In genomic region chr3:143124683-143125520, GRCh38 we compare ENCODE assay signal across 13 cellular contexts. TPM values are rescaled to one million over a fixed set of nuclear protein-coding genes. Genes with fewer than 3 reads are reported as not detected.
DNase-seq lines count a peak whose midpoint lies in the region; ATAC-seq, FAIRE-seq and TF ChIP-seq lines count a peak whose summit lies in the region.
"Had no signal": no experiment of that assay in that cellular context is flagged by ENCODE, and none has a peak within 500 bp of the region (broad histone marks: within the 10 kb centered on the region; RNA-seq: fewer than 3 reads in every experiment).

No MANE protein-coding gene starts in this region.

- TF ChIP-seq POLR2A in HepG2 (IDR thresholded peaks at IDR 0.05; ENCODE audit: insufficient read depth in 1 of 2, low read depth in 2 of 2, low read length in 2 of 2) = no peak

- no peak for TF ChIP-seq EP300 in HepG2 (IDR thresholded peaks at IDR 0.05; ENCODE audit: low read depth in 2 of 2, low read length in 2 of 2)
- no peak for TF ChIP-seq EP300 in HepG2 (CRISPR knock-in tag; IDR thresholded peaks at IDR 0.05; ENCODE audit: borderline replicate concordance)

- no peak for ATAC-seq in right cardiac atrium
- peak; percentile 66 for ATAC-seq in HepG2
- no peak for ATAC-seq in upper lobe of right lung
- ATAC-seq in GM21737 (IDR thresholded peaks at IDR 0.05; ENCODE audit: unreplicated experiment) = no peak

- in situ Hi-C loops in HepG2 (cut with HindIII; ENCODE audit: extremely low pct_ligation_motif_present, low pct_unique_long_range_greater_than_20kb) = no loop called here

- TF ChIP-seq CTCF in left ventricle myocardium inferior (IDR thresholded peaks at IDR 0.05; ENCODE audit: borderline replicate concordance) (no peak), WI38 (IDR thresholded peaks at IDR 0.05; ENCODE audit: low read depth, low read length) (no peak), HepG2 (CRISPR knock-in tag; IDR thresholded peaks at IDR 0.05) (no peak), upper lobe of right lung (IDR thresholded peaks at IDR 0.05) (no peak)

- POLR2A ChIA-PET in HepG2 (lab: Yijun Ruan, JAX) = no interaction called here

- no peak for FAIRE-seq in HepG2 (lab: Jason Lieb, UNC)

- intact Hi-C loops in left ventricle myocardium inferior (cut with micrococcal nuclease) = no loop called here
- intact Hi-C loops in right cardiac atrium (cut with DNase I) = no loop called here
- intact Hi-C loops in HepG2 (cut with micrococcal nuclease; ENCODE audit: unreplicated experiment) = no loop called here
- intact Hi-C loops in upper lobe of right lung (cut with DNase I) = no loop called here
- intact Hi-C loops in activated CD4-positive, alpha-beta T cell treated with anti-CD3 and anti-CD28 coated beads, Interleukin-2, amount 10 ng/mL, durations not matched to agents 24 days and 14 days (cut with micrococcal nuclease) = loop anchor here (5.0 to 10.0 kb wide), 5 partner anchors 152 to 520 kb away; no protein-coding TSS in a partner anchor

- H3K79me2 ChIP-seq in HepG2 (ENCODE audit: insufficient read depth, low read length) = no peaks in the 10 kb centered on the region

- peaks cover 32% of the 10 kb centered on the region for H3K4me1 ChIP-seq in left ventricle myocardium inferior
- H3K4me1 ChIP-seq in right cardiac atrium (ENCODE audit: control insufficient read depth, insufficient read depth, low read length) = no peaks in the 10 kb centered on the region
- peaks cover 13% of the 10 kb centered on the region for H3K4me1 ChIP-seq in HepG2 (ENCODE audit: insufficient read depth, low read length)
- peaks cover 10% of the 10 kb centered on the region for H3K4me1 ChIP-seq in upper lobe of right lung

- H3K9me3 ChIP-seq in left ventricle myocardium inferior (replicated peaks) = no peaks in the 10 kb centered on the region
- no peaks in the 10 kb centered on the region for H3K9me3 ChIP-seq in right cardiac atrium (ENCODE audit: control insufficient read depth, low read length)
- no peaks in the 10 kb centered on the region for H3K9me3 ChIP-seq in HepG2 (ENCODE audit: low read length)
- H3K9me3 ChIP-seq in upper lobe of right lung = no peaks in the 10 kb centered on the region
- H3K9me3 ChIP-seq: stomach had no signal

- CTCF ChIA-PET in HepG2 (lab: Yijun Ruan, JAX; ENCODE audit: low intra/inter-chr PET ratio, low total read pairs) = no interaction called here

- H3K27ac Mint-ChIP-seq in activated CD4-positive, alpha-beta T cell treated with anti-CD3 and anti-CD28 coated beads, Interleukin-2, amount 10 ng/mL, durations not matched to agents 24 days and 14 days = no peak overlapping the region
- H3K27ac Mint-ChIP-seq: naive B cell had no signal

- BruUV-seq in HepG2 (replicated peaks; lab: Mats Ljungman, UMichigan) = no TSS peak

- H3K27me3 Mint-ChIP-seq in activated CD4-positive, alpha-beta T cell treated with anti-CD3 and anti-CD28 coated beads, Interleukin-2, amount 10 ng/mL, durations not matched to agents 24 days and 14 days = no peaks in the 10 kb centered on the region
- H3K27me3 Mint-ChIP-seq: naive B cell had no signal

- no peaks in the 10 kb centered on the region for H3K9me3 Mint-ChIP-seq in activated CD4-positive, alpha-beta T cell treated with anti-CD3 and anti-CD28 coated beads, Interleukin-2, amount 10 ng/mL, durations not matched to agents 24 days and 14 days
- H3K9me3 Mint-ChIP-seq: naive B cell had no signal

- H3K9ac ChIP-seq in HepG2 (ENCODE audit: insufficient read depth, low read depth, low read length) = no peak overlapping the region

- DNase-seq in left ventricle myocardium inferior = no peak
- DNase-seq in right cardiac atrium = no peak
- DNase-seq in HepG2 (ENCODE audit: low spot score) = no peak
- no peak for DNase-seq in upper lobe of right lung
- DNase-seq in GOT3 (lab: John Stamatoyannopoulos, UW) = no peak
- no peak for DNase-seq in activated CD4-positive, alpha-beta T cell treated with anti-CD3 and anti-CD28 coated beads, Interleukin-2, amount 10 ng/mL, durations not matched to agents 24 days and 14 days
- DNase-seq: KBM-7; naive B cell; NK-92 treated with Interleukin-12 subunit alpha and Interleukin-12 subunit beta, amount 100 ng/mL, for 24 hours; stomach had no signal

- peak overlapping the region; percentile 22 for H3K4me3 ChIP-seq in left ventricle myocardium inferior
- no peak overlapping the region for H3K4me3 ChIP-seq in right cardiac atrium (ENCODE audit: low read length)
- 0 out of 2 replicates have a peak overlapping the region, but pooled peaks have one; percentile 28 for H3K4me3 ChIP-seq in WI38 (ENCODE audit: low read depth, low read length)
- H3K4me3 ChIP-seq in HepG2 (replicated peaks in 1 of 3; ENCODE audit: insufficient read depth in 1 of 3, low read depth in 2 of 3, low read length in 3 of 3) = no peak overlapping the region
- H3K4me3 ChIP-seq in upper lobe of right lung = peak overlapping the region; percentile 17

- peaks cover 3% of the 10 kb centered on the region for H3K36me3 ChIP-seq in left ventricle myocardium inferior
- no peaks in the 10 kb centered on the region for H3K36me3 ChIP-seq in HepG2 (replicated peaks in 1 of 2; ENCODE audit: control insufficient read depth in 1 of 2, insufficient read depth in 2 of 2, low read length in 2 of 2)
- H3K36me3 ChIP-seq in upper lobe of right lung = no peaks in the 10 kb centered on the region
- H3K36me3 ChIP-seq: stomach had no signal

- peak overlapping the region; percentile 25; the same call in 1 of the 2 replicates for H3K4me2 ChIP-seq in HepG2 (ENCODE audit: low read depth, low read length)

- WGBS in right cardiac atrium = 45% methylated on average over 8 of the region's 8 CpGs
- under 1% methylated on average over 8 of the region's 8 CpGs for WGBS in HepG2 (ENCODE audit: low lambda C conversion rate)

- H3K36me3 Mint-ChIP-seq in activated CD4-positive, alpha-beta T cell treated with anti-CD3 and anti-CD28 coated beads, Interleukin-2, amount 10 ng/mL, durations not matched to agents 24 days and 14 days (ENCODE audit: low read depth) = peaks cover 5% of the 10 kb centered on the region

- no peak for TF ChIP-seq RAD21 in HepG2 (CRISPR knock-in tag; IDR thresholded peaks at IDR 0.05)

- peaks cover 19% of the 10 kb centered on the region for H3K4me1 Mint-ChIP-seq in activated CD4-positive, alpha-beta T cell treated with anti-CD3 and anti-CD28 coated beads, Interleukin-2, amount 10 ng/mL, durations not matched to agents 24 days and 14 days

- H3K27me3 ChIP-seq in left ventricle myocardium inferior (ENCODE audit: low read depth) (peaks cover 37% of the 10 kb centered on the region), right cardiac atrium (ENCODE audit: control insufficient read depth, insufficient read depth) (no peaks in the 10 kb centered on the region), HepG2 (ENCODE audit: control insufficient read depth in 1 of 2, insufficient read depth in 2 of 2, low read length in 2 of 2) (peaks cover 2 to 9% of the 10 kb centered on the region in 2 experiments; a peak in 2 of 5 replicates), upper lobe of right lung (no peaks in the 10 kb centered on the region)

- H2AFZ ChIP-seq in HepG2 (ENCODE audit: low read length) = no peak overlapping the region

- H4K20me1 ChIP-seq in HepG2 (ENCODE audit: insufficient read depth, low read length) = no peaks in the 10 kb centered on the region

- no peak overlapping the region for H3K4me3 Mint-ChIP-seq in activated CD4-positive, alpha-beta T cell treated with anti-CD3 and anti-CD28 coated beads, Interleukin-2, amount 10 ng/mL, durations not matched to agents 24 days and 14 days

- H3K27ac ChIP-seq in left ventricle myocardium inferior (replicated peaks) = peak overlapping the region; percentile 20
- H3K27ac ChIP-seq in right cardiac atrium (ENCODE audit: low read length) = no peak overlapping the region
- H3K27ac ChIP-seq in HepG2 (ENCODE audit: extremely low read length, insufficient read depth, low read length) = no peak overlapping the region
- H3K27ac ChIP-seq in upper lobe of right lung = no peak overlapping the region
- H3K27ac ChIP-seq: epithelial cell of prostate, stomach had no signal

TF ChIP-seq in HepG2, 621 proteins besides CTCF, POLR2A, EP300 and RAD21 (continues in another document):
- TF ChIP-seq ZNF841 (CRISPR knock-in tag; IDR thresholded peaks at IDR 0.05; ENCODE audit: borderline replicate concordance) = no peak
- TF ChIP-seq CC2D1A (CRISPR knock-in tag; IDR thresholded peaks at IDR 0.05) = no peak
- TF ChIP-seq U2AF1 (optimal IDR thresholded peaks at IDR 0.05; ENCODE audit: low read depth, low read length) = no peak
- TF ChIP-seq HMG20B (CRISPR knock-in tag; conservative IDR thresholded peaks at IDR 0.05) = no peak

RNA-seq across cellular contexts. Expression of gene CHST2, which starts 5.3 kb away (rescaled TPM):
- total RNA-seq in left ventricle myocardium inferior (1.8 TPM), right cardiac atrium (1 to 10 TPM; 1.5 to 3.3 (median 2.4) TPM), HepG2 (2016; rRNA removed; fragmentation: Illumina TruSeq; extraction: Trizol) (not detected in 2 replicates), upper lobe of right lung (8.2 TPM)
- polyA plus RNA-seq in right cardiac atrium (2.0 TPM), HepG2 (2011; rRNA removed) (not detected in 2 replicates)
- not detected in 2 replicates for total RNA-seq in HepG2 (2016; cell fraction: cytosol; rRNA removed; fragmentation: Illumina TruSeq; extraction: Trizol; ENCODE audit: low read depth)
- not detected in 2 replicates for total RNA-seq in HepG2 (2016; cell fraction: insoluble cytoplasmic fraction; rRNA removed; fragmentation: Illumina TruSeq; extraction: Trizol)
- not detected in 2 replicates for total RNA-seq in HepG2 (2016; cell fraction: membrane; rRNA removed; fragmentation: Illumina TruSeq; extraction: Trizol)
- not detected in 2 replicates for total RNA-seq in HepG2 (2016; cell fraction: nucleus; rRNA removed; fragmentation: Illumina TruSeq; extraction: Trizol)
- polyA plus RNA-seq in HepG2 (2011; cell fraction: cytosol; rRNA removed) = not detected in 2 replicates
- polyA plus RNA-seq in HepG2 (2011; cell fraction: nucleus; rRNA removed) = not detected in 2 replicates
- polyA plus RNA-seq in HepG2 (2012) = not detected in 2 replicates
- not detected in 2 replicates for polyA plus RNA-seq in HepG2 (2016; cell fraction: cytosol; fragmentation: Illumina TruSeq; extraction: Trizol; ENCODE audit: low read depth)
- not detected in 2 replicates for polyA plus RNA-seq in HepG2 (2016; cell fraction: insoluble cytoplasmic fraction; fragmentation: Illumina TruSeq; extraction: Trizol; ENCODE audit: low read depth)
- not detected in 2 replicates for polyA plus RNA-seq in HepG2 (2016; cell fraction: membrane; fragmentation: Illumina TruSeq; extraction: Trizol; ENCODE audit: low read depth)
- not detected in 2 replicates for polyA plus RNA-seq in HepG2 (2016; cell fraction: nucleus; fragmentation: Illumina TruSeq; extraction: Trizol; ENCODE audit: insufficient read depth, low read depth)
- polyA minus RNA-seq in HepG2 (2011; rRNA and poly(A)+ RNA removed; ENCODE audit: low replicate concordance) = 0.05 TPM in 1 of 2 replicates, not detected in the other
- polyA minus RNA-seq in HepG2 (2011; cell fraction: cytosol; rRNA and poly(A)+ RNA removed) = not detected in 2 replicates
- polyA minus RNA-seq in HepG2 (2011; cell fraction: nucleus; rRNA and poly(A)+ RNA removed) = not detected in 2 replicates
- total RNA-seq in activated CD4-positive, alpha-beta T cell treated with anti-CD3 and anti-CD28 coated beads, Interleukin-2, amount 10 ng/mL, durations not matched to agents 24 days and 14 days = 6.1 and 6.4 TPM in 2 replicates

Comparison
In these comparisons a context has a peak if more than half of its experiments do, and no peak if none do; other contexts are left out.
1. H3K4me3 ChIP-seq: peak in left ventricle myocardium inferior (single experiment), WI38 (single experiment) and upper lobe of right lung (single experiment); none in right cardiac atrium (single experiment) and HepG2 (0 of 3).